1 cellular context compared by ENCODE assay signal in the genomic region with DNA sequence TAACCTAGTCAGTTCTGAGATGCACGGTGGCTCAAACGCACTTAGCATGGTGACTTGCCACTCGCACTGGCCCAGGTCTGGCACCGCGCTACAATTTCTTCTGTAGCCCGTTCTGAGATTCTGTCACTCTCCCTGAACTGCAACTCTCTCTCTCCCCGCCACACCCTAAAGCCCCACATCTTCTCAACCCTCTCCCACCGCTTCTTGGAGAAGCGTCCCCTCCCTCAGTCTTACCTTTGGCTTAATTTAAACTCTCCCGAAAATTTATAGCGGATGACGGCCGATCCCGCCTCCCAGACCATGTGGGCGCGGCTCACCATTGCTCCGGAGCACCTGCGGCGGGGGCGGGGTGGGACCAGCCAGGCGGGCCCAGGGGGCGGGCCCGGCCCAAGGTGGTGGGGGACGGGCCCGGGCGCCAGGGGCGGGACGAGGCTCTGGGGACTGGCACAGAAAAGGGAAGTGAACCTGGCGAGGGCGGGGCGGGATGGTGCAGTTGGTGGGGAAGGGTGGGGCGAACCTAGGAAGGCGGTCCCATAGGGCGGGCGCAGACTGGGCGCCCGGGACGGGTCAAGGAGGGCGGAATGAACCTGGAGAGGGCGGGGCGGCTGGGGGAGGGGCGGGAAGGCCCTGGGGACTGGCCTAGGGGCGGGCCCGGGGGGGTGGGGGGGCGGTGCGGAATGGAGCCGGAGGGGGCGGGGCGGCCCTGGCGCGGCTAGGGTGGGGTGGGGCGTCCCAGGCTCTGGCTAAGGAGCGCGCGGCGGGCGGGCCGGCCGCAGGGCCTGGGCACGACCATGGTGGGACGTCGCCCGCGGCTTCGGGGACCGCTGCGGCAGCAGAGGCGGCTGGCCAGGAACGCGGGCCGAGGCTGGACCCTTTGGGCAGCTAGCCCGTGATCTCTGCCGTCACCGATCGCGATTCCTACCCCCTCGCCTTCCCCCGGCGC.
A peak's percentile ranks its signal among the peaks of the same experiment; 100 is the strongest.
TF ChIP-seq lines count a peak whose summit lies in the region.

A gene (plus strand): TSS at position 730 of the 943 bp plus-strand sequence. CDS start 305 bp downstream, outside the sequence.

TF ChIP-seq in A549, 52 proteins besides CTCF, POLR2A, EP300 and RAD21 (continued from another document):
- no peak for TF ChIP-seq MAFK (IDR thresholded peaks at IDR 0.05; ENCODE audit: partially characterized antibody)
- TF ChIP-seq KDM1A (IDR thresholded peaks at IDR 0.05; ENCODE audit: low read depth), result no peak
- TF ChIP-seq, protein P1, sequence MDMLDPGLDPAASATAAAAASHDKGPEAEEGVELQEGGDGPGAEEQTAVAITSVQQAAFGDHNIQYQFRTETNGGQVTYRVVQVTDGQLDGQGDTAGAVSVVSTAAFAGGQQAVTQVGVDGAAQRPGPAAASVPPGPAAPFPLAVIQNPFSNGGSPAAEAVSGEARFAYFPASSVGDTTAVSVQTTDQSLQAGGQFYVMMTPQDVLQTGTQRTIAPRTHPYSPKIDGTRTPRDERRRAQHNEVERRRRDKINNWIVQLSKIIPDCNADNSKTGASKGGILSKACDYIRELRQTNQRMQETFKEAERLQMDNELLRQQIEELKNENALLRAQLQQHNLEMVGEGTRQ (IDR thresholded peaks at IDR 0.05), result no peak
- no peak for TF ChIP-seq CBX8 (IDR thresholded peaks at IDR 0.05)
- no peak for TF ChIP-seq CHD4 (IDR thresholded peaks at IDR 0.05; ENCODE audit: borderline replicate concordance)
- TF ChIP-seq, protein P2, sequence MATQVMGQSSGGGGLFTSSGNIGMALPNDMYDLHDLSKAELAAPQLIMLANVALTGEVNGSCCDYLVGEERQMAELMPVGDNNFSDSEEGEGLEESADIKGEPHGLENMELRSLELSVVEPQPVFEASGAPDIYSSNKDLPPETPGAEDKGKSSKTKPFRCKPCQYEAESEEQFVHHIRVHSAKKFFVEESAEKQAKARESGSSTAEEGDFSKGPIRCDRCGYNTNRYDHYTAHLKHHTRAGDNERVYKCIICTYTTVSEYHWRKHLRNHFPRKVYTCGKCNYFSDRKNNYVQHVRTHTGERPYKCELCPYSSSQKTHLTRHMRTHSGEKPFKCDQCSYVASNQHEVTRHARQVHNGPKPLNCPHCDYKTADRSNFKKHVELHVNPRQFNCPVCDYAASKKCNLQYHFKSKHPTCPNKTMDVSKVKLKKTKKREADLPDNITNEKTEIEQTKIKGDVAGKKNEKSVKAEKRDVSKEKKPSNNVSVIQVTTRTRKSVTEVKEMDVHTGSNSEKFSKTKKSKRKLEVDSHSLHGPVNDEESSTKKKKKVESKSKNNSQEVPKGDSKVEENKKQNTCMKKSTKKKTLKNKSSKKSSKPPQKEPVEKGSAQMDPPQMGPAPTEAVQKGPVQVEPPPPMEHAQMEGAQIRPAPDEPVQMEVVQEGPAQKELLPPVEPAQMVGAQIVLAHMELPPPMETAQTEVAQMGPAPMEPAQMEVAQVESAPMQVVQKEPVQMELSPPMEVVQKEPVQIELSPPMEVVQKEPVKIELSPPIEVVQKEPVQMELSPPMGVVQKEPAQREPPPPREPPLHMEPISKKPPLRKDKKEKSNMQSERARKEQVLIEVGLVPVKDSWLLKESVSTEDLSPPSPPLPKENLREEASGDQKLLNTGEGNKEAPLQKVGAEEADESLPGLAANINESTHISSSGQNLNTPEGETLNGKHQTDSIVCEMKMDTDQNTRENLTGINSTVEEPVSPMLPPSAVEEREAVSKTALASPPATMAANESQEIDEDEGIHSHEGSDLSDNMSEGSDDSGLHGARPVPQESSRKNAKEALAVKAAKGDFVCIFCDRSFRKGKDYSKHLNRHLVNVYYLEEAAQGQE (IDR thresholded peaks at IDR 0.05), result no peak
- no peak for TF ChIP-seq SREBF2 (IDR thresholded peaks at IDR 0.05)
- TF ChIP-seq HDAC2 (IDR thresholded peaks at IDR 0.05), result no peak
- no peak for TF ChIP-seq FOSB (CRISPR knock-in tag; IDR thresholded peaks at IDR 0.05)
- TF ChIP-seq NFE2L2 (conservative IDR thresholded peaks at IDR 0.05; ENCODE audit: low read length), result no peak
- no peak for TF ChIP-seq SMC3 (IDR thresholded peaks at IDR 0.05)
- no peak for TF ChIP-seq ZC3H11A (IDR thresholded peaks at IDR 0.05)
- TF ChIP-seq HOXB5 (CRISPR knock-in tag; IDR thresholded peaks at IDR 0.05), result no peak
- TF ChIP-seq NR3C1 (IDR thresholded peaks at IDR 0.05), result no peak
- no peak for TF ChIP-seq GATA3 (IDR thresholded peaks at IDR 0.05; ENCODE audit: borderline replicate concordance)
- no peak for TF ChIP-seq CEBPB (IDR thresholded peaks at IDR 0.05)
- no peak for TF ChIP-seq RARB (CRISPR knock-in tag; IDR thresholded peaks at IDR 0.05)
- no peak for TF ChIP-seq HOXB13 (CRISPR knock-in tag; IDR thresholded peaks at IDR 0.05; ENCODE audit: low read depth)
- TF ChIP-seq, protein P3, sequence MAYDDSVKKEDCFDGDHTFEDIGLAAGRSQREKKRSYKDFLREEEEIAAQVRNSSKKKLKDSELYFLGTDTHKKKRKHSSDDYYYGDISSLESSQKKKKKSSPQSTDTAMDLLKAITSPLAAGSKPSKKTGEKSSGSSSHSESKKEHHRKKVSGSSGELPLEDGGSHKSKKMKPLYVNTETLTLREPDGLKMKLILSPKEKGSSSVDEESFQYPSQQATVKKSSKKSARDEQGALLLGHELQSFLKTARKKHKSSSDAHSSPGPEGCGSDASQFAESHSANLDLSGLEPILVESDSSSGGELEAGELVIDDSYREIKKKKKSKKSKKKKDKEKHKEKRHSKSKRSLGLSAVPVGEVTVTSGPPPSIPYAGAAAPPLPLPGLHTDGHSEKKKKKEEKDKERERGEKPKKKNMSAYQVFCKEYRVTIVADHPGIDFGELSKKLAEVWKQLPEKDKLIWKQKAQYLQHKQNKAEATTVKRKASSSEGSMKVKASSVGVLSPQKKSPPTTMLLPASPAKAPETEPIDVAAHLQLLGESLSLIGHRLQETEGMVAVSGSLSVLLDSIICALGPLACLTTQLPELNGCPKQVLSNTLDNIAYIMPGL (CRISPR knock-in tag; IDR thresholded peaks at IDR 0.05; ENCODE audit: borderline replicate concordance), result no peak
- peak; percentile 26 to 89; a peak in 3 of 5 replicates for TF ChIP-seq JUN (IDR thresholded peaks at IDR 0.05)
- TF ChIP-seq, protein P4, sequence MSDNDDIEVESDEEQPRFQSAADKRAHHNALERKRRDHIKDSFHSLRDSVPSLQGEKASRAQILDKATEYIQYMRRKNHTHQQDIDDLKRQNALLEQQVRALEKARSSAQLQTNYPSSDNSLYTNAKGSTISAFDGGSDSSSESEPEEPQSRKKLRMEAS (IDR thresholded peaks at IDR 0.05), result peak; percentile 41; the same call in 1 of the 2 replicates
